ENCODE assay signal across 8 cellular contexts in genomic region chr18:13217971-13218375, GRCh38. TPM values are rescaled to one million over a fixed set of nuclear protein-coding genes. Genes with fewer than 3 reads are reported as not detected.
DNase-seq lines count a peak whose midpoint lies in the region; ATAC-seq and TF ChIP-seq lines count a peak whose summit lies in the region.

No MANE protein-coding gene starts in this region.

- H3K4me1 Mint-ChIP-seq in CD14-positive monocyte = peaks cover 69% of the 10 kb centered on the region

- H3K9me3 Mint-ChIP-seq in CD14-positive monocyte = no peaks in the 10 kb centered on the region

- H3K36me3 Mint-ChIP-seq in CD14-positive monocyte = peaks cover 0 to 3% of the 10 kb centered on the region in 2 donors

- intact Hi-C loops in CD14-positive monocyte (cut with micrococcal nuclease) = loop anchor here (5.0 to 10.0 kb wide), 6 partner anchors 237 to 509 kb away; partner anchors contain the start of genes FAM210A (in 1 of the 2) and RNMT (in 1 of the 2)

- H3K4me1 ChIP-seq in mononuclear cell (ENCODE audit: insufficient read depth, low read length) = peaks cover 47% of the 10 kb centered on the region

- H3K9me3 ChIP-seq in mononuclear cell (ENCODE audit: low read depth, low read length) = no peaks in the 10 kb centered on the region

- ATAC-seq in HG03442 (IDR thresholded peaks at IDR 0.05; ENCODE audit: unreplicated experiment) = peak; percentile 10
- ATAC-seq in GM18858 (IDR thresholded peaks at IDR 0.05; ENCODE audit: unreplicated experiment) = no peak

- peak overlapping the region; percentile 80 to 81 for H3K4me3 Mint-ChIP-seq in CD14-positive monocyte

- peak overlapping the region; percentile 62 for H3K27ac ChIP-seq in caudate nucleus (ENCODE audit: low read depth, low read length)

- H3K27ac Mint-ChIP-seq in CD14-positive monocyte = peak overlapping the region in 1 of 7 donors; percentile 11

- H3K27me3 Mint-ChIP-seq in CD14-positive monocyte (ENCODE audit: low read depth in 3 of 3) = peaks cover 14 to 22% (median 14%) of the 10 kb centered on the region in 3 donors

- peak overlapping the region; percentile 45 for H3K4me3 ChIP-seq in mononuclear cell (ENCODE audit: low read length)

- no peak for TF ChIP-seq CTCF in CD14-positive monocyte (IDR thresholded peaks at IDR 0.05)

- DNase-seq in CD14-positive monocyte (ENCODE audit: low spot score) (no peak), caudate nucleus (lab: John Stamatoyannopoulos, UW) (peak in 1 of 61 donors; percentile 76), kidney tubule cell (ENCODE audit: low spot score) (no peak), NAMALWA (ENCODE audit: low spot score) (no peak)
- DNase-seq in effector CD4-positive, alpha-beta T cell = no peak

- peaks cover 31% of the 10 kb centered on the region for H3K27me3 ChIP-seq in mononuclear cell (ENCODE audit: insufficient read depth, low read length)

RNA-seq across cellular contexts. Expression of gene LDLRAD4, which starts 0.6 kb away (rescaled TPM):
- polyA plus RNA-seq in CD14-positive monocyte = 10 to 100 TPM; 13.5 to 13.8 TPM
- total RNA-seq in mononuclear cell = 50.9 TPM
